20 cellular contexts compared by ENCODE assay signal in the genomic region with DNA sequence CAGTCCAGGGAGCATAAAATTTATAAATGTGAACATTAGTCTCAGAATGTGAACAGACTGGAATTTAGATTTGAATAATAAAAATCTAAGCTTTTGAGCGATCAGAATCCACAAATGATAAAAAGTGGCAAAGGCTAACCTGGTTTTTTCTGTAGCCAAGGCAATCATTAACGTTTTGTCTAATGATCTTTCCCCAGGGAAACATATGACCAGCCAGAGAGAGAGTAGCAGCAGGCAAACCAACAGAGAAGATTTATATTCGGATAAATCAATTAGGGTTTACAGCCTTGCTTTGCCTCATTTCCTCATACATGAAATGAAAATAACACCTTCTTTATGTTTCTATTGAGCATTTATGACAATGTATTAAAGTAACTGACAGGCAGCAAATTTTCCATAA.
"Had no signal": no experiment of that assay in that cellular context is flagged by ENCODE, and none has a peak within 500 bp of the region (broad histone marks: within the 10 kb centered on the region; RNA-seq: fewer than 3 reads in every experiment).

No MANE protein-coding gene starts in this region.

- H3K9me3 Mint-ChIP-seq: activated CD8-positive, alpha-beta T cell treated with anti-CD3 and anti-CD28 coated beads for 36 hours; activated T-cell treated with anti-CD3 and anti-CD28 coated beads, Interleukin-2, amount 50 U/mL, for 24 hours; natural killer cell treated with Interleukin-12 subunit alpha and Interleukin-12 subunit beta and Interleukin-15 and Interleukin-18, amount 100 ng/mL, for 72 hours; WTC11 had no signal

- H3K9me3 ChIP-seq: esophagus squamous epithelium, right atrium auricular region, tibial nerve had no signal

- DNase-seq: activated CD4-positive, alpha-beta T cell treated with anti-CD3 and anti-CD28 coated beads for 36 hours; activated CD8-positive, alpha-beta T cell treated with anti-CD3 and anti-CD28 coated beads for 36 hours; activated effector memory CD4-positive, alpha-beta T cell treated with Interleukin-2 at 50 U/mL for 16 hours; activated naive CD4-positive, alpha-beta T cell treated with anti-CD3 and anti-CD28 coated beads, Interleukin-2, amount 50 U/mL, for 16 hours; activated T-cell treated with anti-CD3 and anti-CD28 coated beads, Interleukin-2, amount 50 U/mL, for 24 hours; aorta; effector CD4-positive, alpha-beta T cell; esophagus squamous epithelium; left cardiac atrium; nucleus accumbens; posterior cingulate gyrus; stimulated activated CD4-positive, alpha-beta T cell treated with anti-CD3 and anti-CD28 coated beads, Interleukin-2, amount 100 ng/mL, for 24 hours; stimulated activated naive CD8-positive, alpha-beta T cell treated with anti-CD3 and anti-CD28 coated beads, Interleukin-15, Interleukin-2, amounts not matched to agents 100 U/mL and 50 U/mL, for 24 hours; substantia nigra had no signal

- H3K4me3 ChIP-seq: esophagus squamous epithelium, lung, right atrium auricular region, tibial nerve had no signal

- H3K27ac Mint-ChIP-seq: activated CD4-positive, alpha-beta T cell treated with anti-CD3 and anti-CD28 coated beads for 36 hours; activated CD8-positive, alpha-beta T cell treated with anti-CD3 and anti-CD28 coated beads for 36 hours; activated T-cell treated with anti-CD3 and anti-CD28 coated beads, Interleukin-2, amount 50 U/mL, for 24 hours; natural killer cell treated with Interleukin-12 subunit alpha and Interleukin-12 subunit beta and Interleukin-15 and Interleukin-18, amount 100 ng/mL, for 72 hours; WTC11 had no signal

- H3K27ac ChIP-seq: esophagus squamous epithelium, right atrium auricular region, tibial nerve had no signal

- H3K27me3 ChIP-seq: esophagus squamous epithelium, right atrium auricular region, tibial nerve had no signal

- H3K27me3 Mint-ChIP-seq: activated CD4-positive, alpha-beta T cell treated with anti-CD3 and anti-CD28 coated beads for 36 hours; activated CD8-positive, alpha-beta T cell treated with anti-CD3 and anti-CD28 coated beads for 36 hours; activated T-cell treated with anti-CD3 and anti-CD28 coated beads, Interleukin-2, amount 50 U/mL, for 24 hours; natural killer cell treated with Interleukin-12 subunit alpha and Interleukin-12 subunit beta and Interleukin-15 and Interleukin-18, amount 100 ng/mL, for 72 hours had no signal

- FAIRE-seq: bronchial epithelial cell had no signal

- H3K4me1 ChIP-seq: right atrium auricular region had no signal

- H3K4me1 Mint-ChIP-seq: activated CD4-positive, alpha-beta T cell treated with anti-CD3 and anti-CD28 coated beads for 36 hours; WTC11 had no signal

- H3K4me3 Mint-ChIP-seq: activated CD4-positive, alpha-beta T cell treated with anti-CD3 and anti-CD28 coated beads for 36 hours; activated CD8-positive, alpha-beta T cell treated with anti-CD3 and anti-CD28 coated beads for 36 hours; activated T-cell treated with anti-CD3 and anti-CD28 coated beads, Interleukin-2, amount 50 U/mL, for 24 hours; natural killer cell treated with Interleukin-12 subunit alpha and Interleukin-12 subunit beta and Interleukin-15 and Interleukin-18, amount 100 ng/mL, for 72 hours; WTC11 had no signal

- ATAC-seq: activated CD4-positive, alpha-beta T cell treated with anti-CD3 and anti-CD28 coated beads for 36 hours; activated CD8-positive, alpha-beta T cell treated with anti-CD3 and anti-CD28 coated beads for 36 hours; left cardiac atrium; natural killer cell treated with Interleukin-12 subunit alpha and Interleukin-12 subunit beta and Interleukin-15 and Interleukin-18, amount 100 ng/mL, for 72 hours; stimulated activated naive CD8-positive, alpha-beta T cell treated with anti-CD3 and anti-CD28 coated beads, Interleukin-15, Interleukin-2, amounts not matched to agents 100 U/mL and 50 U/mL, for 24 hours; WTC11 had no signal
